2 cellular contexts compared by ENCODE assay signal in genomic region chr19:54136864-54137113, GRCh38.
TF ChIP-seq lines count a peak whose summit lies in the region.

No MANE protein-coding gene starts in this region.

TF ChIP-seq in HEK293, 187 proteins besides CTCF, POLR2A, EP300 and RAD21:
- TF ChIP-seq PBX3 (CRISPR knock-in tag; IDR thresholded peaks at IDR 0.05) (peak; percentile 56; the same call in 1 of the 2 replicates), ZNF48 (tag by site-specific recombination; IDR thresholded peaks at IDR 0.05) (no peak), ZSCAN30 (tag by site-specific recombination; IDR thresholded peaks at IDR 0.05) (no peak), HOXC10 (CRISPR knock-in tag; IDR thresholded peaks at IDR 0.05) (0 out of 2 replicates have a peak, but pooled peaks have one; percentile 45), SALL2 (tag by site-specific recombination; IDR thresholded peaks at IDR 0.05; ENCODE audit: borderline replicate concordance) (no peak), ZNF701 (tag by site-specific recombination; IDR thresholded peaks at IDR 0.05) (no peak), ZNF335 (tag by site-specific recombination; conservative IDR thresholded peaks at IDR 0.05) (peak; percentile 79; the same call in 1 of the 2 replicates), ZNF24 (tag by site-specific recombination; IDR thresholded peaks at IDR 0.05) (peak; percentile 31; the same call in 1 of the 2 replicates)
- TF ChIP-seq, protein P1, sequence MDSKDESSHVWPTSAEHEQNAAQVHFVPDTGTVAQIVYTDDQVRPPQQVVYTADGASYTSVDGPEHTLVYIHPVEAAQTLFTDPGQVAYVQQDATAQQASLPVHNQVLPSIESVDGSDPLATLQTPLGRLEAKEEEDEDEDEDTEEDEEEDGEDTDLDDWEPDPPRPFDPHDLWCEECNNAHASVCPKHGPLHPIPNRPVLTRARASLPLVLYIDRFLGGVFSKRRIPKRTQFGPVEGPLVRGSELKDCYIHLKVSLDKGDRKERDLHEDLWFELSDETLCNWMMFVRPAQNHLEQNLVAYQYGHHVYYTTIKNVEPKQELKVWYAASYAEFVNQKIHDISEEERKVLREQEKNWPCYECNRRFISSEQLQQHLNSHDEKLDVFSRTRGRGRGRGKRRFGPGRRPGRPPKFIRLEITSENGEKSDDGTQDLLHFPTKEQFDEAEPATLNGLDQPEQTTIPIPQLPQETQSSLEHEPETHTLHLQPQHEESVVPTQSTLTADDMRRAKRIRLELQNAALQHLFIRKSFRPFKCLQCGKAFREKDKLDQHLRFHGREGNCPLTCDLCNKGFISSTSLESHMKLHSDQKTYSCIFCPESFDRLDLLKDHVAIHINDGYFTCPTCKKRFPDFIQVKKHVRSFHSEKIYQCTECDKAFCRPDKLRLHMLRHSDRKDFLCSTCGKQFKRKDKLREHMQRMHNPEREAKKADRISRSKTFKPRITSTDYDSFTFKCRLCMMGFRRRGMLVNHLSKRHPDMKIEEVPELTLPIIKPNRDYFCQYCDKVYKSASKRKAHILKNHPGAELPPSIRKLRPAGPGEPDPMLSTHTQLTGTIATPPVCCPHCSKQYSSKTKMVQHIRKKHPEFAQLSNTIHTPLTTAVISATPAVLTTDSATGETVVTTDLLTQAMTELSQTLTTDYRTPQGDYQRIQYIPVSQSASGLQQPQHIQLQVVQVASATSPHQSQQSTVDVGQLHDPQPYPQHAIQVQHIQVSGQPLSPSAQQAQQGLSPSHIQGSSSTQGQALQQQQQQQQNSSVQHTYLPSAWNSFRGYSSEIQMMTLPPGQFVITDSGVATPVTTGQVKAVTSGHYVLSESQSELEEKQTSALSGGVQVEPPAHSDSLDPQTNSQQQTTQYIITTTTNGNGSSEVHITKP (tag by site-specific recombination; IDR thresholded peaks at IDR 0.05): peak; percentile 85

TF ChIP-seq in K562, 482 proteins besides CTCF, POLR2A, EP300 and RAD21:
- TF ChIP-seq MBD2 (IDR thresholded peaks at IDR 0.05; ENCODE audit: borderline replicate concordance, low read depth): peak; percentile 35; the same call in 1 of the 2 replicates
- peak; percentile 64 for TF ChIP-seq SP2 (IDR thresholded peaks at IDR 0.05; ENCODE audit: extremely low read depth, low read depth, low read length, poor library complexity, severe bottlenecking)
- TF ChIP-seq KDM5B (IDR thresholded peaks at IDR 0.05; ENCODE audit: insufficient replicate concordance, low read depth, low read length): peak; percentile 79
- TF ChIP-seq USF1 (CRISPR knock-in tag; IDR thresholded peaks at IDR 0.05): no peak
- TF ChIP-seq RBM14 (IDR thresholded peaks at IDR 0.05; ENCODE audit: borderline replicate concordance, insufficient read depth, low read depth, low read length): no peak
- peak; percentile 93 for TF ChIP-seq FOS (IDR thresholded peaks at IDR 0.05; ENCODE audit: extremely low read depth, insufficient read length)
- TF ChIP-seq, protein P1 (IDR thresholded peaks at IDR 0.05; ENCODE audit: partially characterized antibody): peak; percentile 59
- TF ChIP-seq, protein P2, sequence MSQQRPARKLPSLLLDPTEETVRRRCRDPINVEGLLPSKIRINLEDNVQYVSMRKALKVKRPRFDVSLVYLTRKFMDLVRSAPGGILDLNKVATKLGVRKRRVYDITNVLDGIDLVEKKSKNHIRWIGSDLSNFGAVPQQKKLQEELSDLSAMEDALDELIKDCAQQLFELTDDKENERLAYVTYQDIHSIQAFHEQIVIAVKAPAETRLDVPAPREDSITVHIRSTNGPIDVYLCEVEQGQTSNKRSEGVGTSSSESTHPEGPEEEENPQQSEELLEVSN (IDR thresholded peaks at IDR 0.05; ENCODE audit: borderline replicate concordance in 1 of 2, extremely low read depth in 1 of 2, insufficient read depth in 1 of 2, insufficient read length in 1 of 2, low read depth in 1 of 2, low read length in 1 of 2, poor library complexity in 1 of 2, severe bottlenecking in 1 of 2): peak; percentile 1 to 42
- peak; percentile 52; the same call in 1 of the 2 replicates for TF ChIP-seq PHF8 (IDR thresholded peaks at IDR 0.05; ENCODE audit: borderline replicate concordance, low read length)
- no peak for TF ChIP-seq ZC3H11A (IDR thresholded peaks at IDR 0.05; ENCODE audit: low read depth, low read length)
- TF ChIP-seq HDAC1 (IDR thresholded peaks at IDR 0.05): 0 out of 4 replicates have a peak, but pooled peaks of 1 of the 2 experiments have one; percentile 62
- no peak for TF ChIP-seq SFPQ (IDR thresholded peaks at IDR 0.05; ENCODE audit: low read depth, low read length)
- 0 out of 2 replicates have a peak, but pooled peaks have one; percentile 35 for TF ChIP-seq SUPT5H (IDR thresholded peaks at IDR 0.05)
- TF ChIP-seq, protein P3, sequence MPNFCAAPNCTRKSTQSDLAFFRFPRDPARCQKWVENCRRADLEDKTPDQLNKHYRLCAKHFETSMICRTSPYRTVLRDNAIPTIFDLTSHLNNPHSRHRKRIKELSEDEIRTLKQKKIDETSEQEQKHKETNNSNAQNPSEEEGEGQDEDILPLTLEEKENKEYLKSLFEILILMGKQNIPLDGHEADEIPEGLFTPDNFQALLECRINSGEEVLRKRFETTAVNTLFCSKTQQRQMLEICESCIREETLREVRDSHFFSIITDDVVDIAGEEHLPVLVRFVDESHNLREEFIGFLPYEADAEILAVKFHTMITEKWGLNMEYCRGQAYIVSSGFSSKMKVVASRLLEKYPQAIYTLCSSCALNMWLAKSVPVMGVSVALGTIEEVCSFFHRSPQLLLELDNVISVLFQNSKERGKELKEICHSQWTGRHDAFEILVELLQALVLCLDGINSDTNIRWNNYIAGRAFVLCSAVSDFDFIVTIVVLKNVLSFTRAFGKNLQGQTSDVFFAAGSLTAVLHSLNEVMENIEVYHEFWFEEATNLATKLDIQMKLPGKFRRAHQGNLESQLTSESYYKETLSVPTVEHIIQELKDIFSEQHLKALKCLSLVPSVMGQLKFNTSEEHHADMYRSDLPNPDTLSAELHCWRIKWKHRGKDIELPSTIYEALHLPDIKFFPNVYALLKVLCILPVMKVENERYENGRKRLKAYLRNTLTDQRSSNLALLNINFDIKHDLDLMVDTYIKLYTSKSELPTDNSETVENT (CRISPR knock-in tag; IDR thresholded peaks at IDR 0.05): peak; percentile 9; the same call in 1 of the 2 replicates
- TF ChIP-seq TAL1 (IDR thresholded peaks at IDR 0.05): no peak
- peak; percentile 98 for TF ChIP-seq NFYB (IDR thresholded peaks at IDR 0.05; ENCODE audit: extremely low read depth, insufficient read length)
- no peak for TF ChIP-seq SAFB2 (IDR thresholded peaks at IDR 0.05; ENCODE audit: borderline replicate concordance, low read depth, low read length, severe bottlenecking)
- TF ChIP-seq CHD2 (IDR thresholded peaks at IDR 0.05; ENCODE audit: low read depth, low read length): 0 out of 2 replicates have a peak, but pooled peaks have one; percentile 59
- TF ChIP-seq MAZ (CRISPR knock-in tag; conservative IDR thresholded peaks at IDR 0.05 in 1 of 2, IDR thresholded peaks at IDR 0.05 in 1 of 2): 0 out of 4 replicates have a peak, but pooled peaks of 1 of the 2 experiments have one; percentile 3
- TF ChIP-seq ZNF134 (CRISPR knock-in tag; conservative IDR thresholded peaks at IDR 0.05): no peak
- peak; percentile 44 for TF ChIP-seq TAF1 (IDR thresholded peaks at IDR 0.05; ENCODE audit: control insufficient read depth, extremely low read depth, insufficient read depth, low read length, severe bottlenecking)
- TF ChIP-seq L3MBTL2 (IDR thresholded peaks at IDR 0.05): peak; percentile 75; the same call in 1 of the 2 replicates
- TF ChIP-seq MXI1 (IDR thresholded peaks at IDR 0.05; ENCODE audit: low read depth, low read length): 0 out of 2 replicates have a peak, but pooled peaks have one; percentile 12
- no peak for TF ChIP-seq ZNF165 (CRISPR knock-in tag; IDR thresholded peaks at IDR 0.05; ENCODE audit: borderline replicate concordance)
- no peak for TF ChIP-seq VEZF1 (CRISPR knock-in tag; IDR thresholded peaks at IDR 0.05)
- TF ChIP-seq RBM25 (IDR thresholded peaks at IDR 0.05; ENCODE audit: low read depth, low read length, severe bottlenecking): peak; percentile 88
- TF ChIP-seq ZBTB5 (IDR thresholded peaks at IDR 0.05): no peak
- no peak for TF ChIP-seq ZFP36 (IDR thresholded peaks at IDR 0.05; ENCODE audit: low read depth, low read length, partially characterized antibody)
- no peak for TF ChIP-seq HNRNPK (IDR thresholded peaks at IDR 0.05; ENCODE audit: low read depth, low read length, poor library complexity, severe bottlenecking)
- peak; percentile 8 for TF ChIP-seq CREM (IDR thresholded peaks at IDR 0.05; ENCODE audit: low read depth)
- 0 out of 2 replicates have a peak, but pooled peaks have one; percentile 1 for TF ChIP-seq SOX6 (IDR thresholded peaks at IDR 0.05)
- TF ChIP-seq ZNF140 (CRISPR knock-in tag; IDR thresholded peaks at IDR 0.05): no peak
